26 cellular contexts compared by ENCODE assay signal in genomic region chr18:21693322-21693721, GRCh38. TPM values are rescaled to one million over a fixed set of nuclear protein-coding genes. Genes with fewer than 3 reads are reported as not detected.
DNase-seq lines count a peak whose midpoint lies in the region; ATAC-seq and FAIRE-seq lines count a peak whose summit lies in the region.
"Had no signal": no experiment of that assay in that cellular context is flagged by ENCODE, and none has a peak within 500 bp of the region (broad histone marks: within the 10 kb centered on the region; RNA-seq: fewer than 3 reads in every experiment).

No MANE protein-coding gene starts in this region.

- no peak overlapping the region for H3K4me2 ChIP-seq in Karpas-422 (ENCODE audit: low read depth, low read length, poor library complexity, severe bottlenecking)
- H3K4me2 ChIP-seq: A549; BLaER1 treated with 17β-estradiol and CSF1 and Interleukin-3, amounts not matched to agents 10 nM and 100 nM had no signal

- no peaks in the 10 kb centered on the region for H3K9me2 ChIP-seq in Karpas-422 (replicated peaks; ENCODE audit: insufficient read depth, low read length)

- H2AFZ ChIP-seq in Karpas-422 (ENCODE audit: low read length): no peak overlapping the region
- H2AFZ ChIP-seq: GM23248 had no signal

- peaks cover 72% of the 10 kb centered on the region for H3K36me3 ChIP-seq in Karpas-422 (ENCODE audit: insufficient read depth, low read length)
- H3K36me3 ChIP-seq: BE2C had no signal

- no peaks in the 10 kb centered on the region for H4K20me1 ChIP-seq in Karpas-422 (ENCODE audit: insufficient read depth, low read depth, low read length)
- H4K20me1 ChIP-seq: BLaER1 treated with 17β-estradiol and CSF1 and Interleukin-3, amounts not matched to agents 10 nM and 100 nM had no signal

- H3K36me3 Mint-ChIP-seq in T-helper 17 cell (ENCODE audit: low read depth): peaks cover 10% of the 10 kb centered on the region

- peaks cover 11% of the 10 kb centered on the region for H3K4me1 ChIP-seq in Karpas-422 (ENCODE audit: low read length)
- H3K4me1 ChIP-seq: BE2C; BLaER1 treated with 17β-estradiol and CSF1 and Interleukin-3, amounts not matched to agents 10 nM and 100 nM had no signal

- no peak overlapping the region for H3K4me3 ChIP-seq in Karpas-422 (ENCODE audit: low read length)
- H3K4me3 ChIP-seq: A549; BLaER1 treated with 17β-estradiol and CSF1 and Interleukin-3, amounts not matched to agents 10 nM and 100 nM; GM23248 had no signal

- no peak for ATAC-seq in T-helper 17 cell
- ATAC-seq: A549 had no signal

- H3K27me3 ChIP-seq in Karpas-422 (ENCODE audit: low read length): no peaks in the 10 kb centered on the region
- H3K27me3 ChIP-seq: BE2C; BLaER1 treated with 17β-estradiol and CSF1 and Interleukin-3, amounts not matched to agents 10 nM and 100 nM had no signal

- H3K27ac Mint-ChIP-seq in T-helper 17 cell: peak overlapping the region; percentile 68
- H3K27ac Mint-ChIP-seq: CD14-positive monocyte; CD4-positive, alpha-beta T cell had no signal

- H3K9me3 ChIP-seq in T-helper 17 cell (ENCODE audit: control insufficient read depth, low read length, poor library complexity, severe bottlenecking): no peaks in the 10 kb centered on the region
- H3K9me3 ChIP-seq in Karpas-422 (ENCODE audit: low read length): no peaks in the 10 kb centered on the region
- H3K9me3 ChIP-seq: BE2C had no signal

- H3K27ac ChIP-seq in Karpas-422 (ENCODE audit: low read length): no peak overlapping the region
- H3K27ac ChIP-seq: A549; BLaER1 treated with 17β-estradiol and CSF1 and Interleukin-3, amounts not matched to agents 10 nM and 100 nM; GM23248 had no signal

- peaks cover 11% of the 10 kb centered on the region for H3K4me1 Mint-ChIP-seq in T-helper 17 cell

- no peak overlapping the region for H3K9ac ChIP-seq in Karpas-422 (ENCODE audit: low read length)
- H3K9ac ChIP-seq: BLaER1 treated with 17β-estradiol and CSF1 and Interleukin-3, amounts not matched to agents 10 nM and 100 nM; GM23248 had no signal

- H3K79me2 ChIP-seq in Karpas-422 (ENCODE audit: low read length): peaks cover 64% of the 10 kb centered on the region

- peak; percentile 4 for FAIRE-seq in HTR-8/SVneo (lab: Jason Lieb, UNC)
- FAIRE-seq: A549, D721Med, G401.6, GM12892, GM19239, H1 had no signal

- no peak overlapping the region for H3K4me3 Mint-ChIP-seq in T-helper 17 cell
- H3K4me3 Mint-ChIP-seq: CD14-positive monocyte; CD4-positive, alpha-beta T cell; CD8-positive, alpha-beta memory T cell had no signal

- H3K27me3 Mint-ChIP-seq in T-helper 17 cell: no peaks in the 10 kb centered on the region
- H3K27me3 Mint-ChIP-seq: CD4-positive, alpha-beta T cell; CD8-positive, alpha-beta memory T cell had no signal

- peak; percentile 8 for DNase-seq in NCI-H2029 (lab: John Stamatoyannopoulos, UW)
- no peak for DNase-seq in NCI-H2029 treated with DMSO at 0.1 percent for 48 hours (lab: John Stamatoyannopoulos, UW)
- DNase-seq in HTR-8/SVneo (ENCODE audit: insufficient read length, low spot score): no peak
- no peak for DNase-seq in T-helper 17 cell
- peak; percentile 9 for DNase-seq in ureter (ENCODE audit: low spot score)
- DNase-seq in Karpas-422: no peak
- no peak for DNase-seq in activated CD8-positive, alpha-beta memory T cell treated with anti-CD3 and anti-CD28 coated beads, Interleukin-2, amount 50 U/mL, for 48 hours
- DNase-seq: 8988T; ACHN; AML-193; BE2C; CD4-positive, alpha-beta T cell; CD8-positive, alpha-beta memory T cell; DMS 273 treated with DMSO at 0.1 percent for 48 hours; DND-41; GM23248; H7; HCEC 1CT had no signal

RNA-seq across cellular contexts. Expression of gene ABHD3, which starts 11.3 kb away (rescaled TPM):
- total RNA-seq in T-helper 17 cell (10 to 100 TPM; 38.6 to 39.3 TPM), ureter (16.5 TPM)
- 64.2 and 142 TPM in 2 replicates for total RNA-seq in Karpas-422 (2014; rRNA removed; shearing (Covaris generic); ENCODE audit: low replicate concordance)

RNA-seq across cellular contexts. Expression of gene MIB1, which starts 47.3 kb away (rescaled TPM):
- 10 to 100 TPM; 39.0 to 45.1 TPM for total RNA-seq in T-helper 17 cell
- 45.3 TPM for total RNA-seq in ureter
- 40.4 and 56.2 TPM in 2 replicates for total RNA-seq in Karpas-422 (2014; rRNA removed; shearing (Covaris generic); ENCODE audit: low replicate concordance)

Comparison
In these comparisons a context has a peak if more than half of its experiments do, and no peak if none do; other contexts are left out.
1. DNase-seq: peak in NCI-H2029 (single experiment) and ureter (single experiment); none in NCI-H2029 treated with DMSO at 0.1 percent for 48 hours (single experiment), HTR-8/SVneo (single experiment), T-helper 17 cell (0 of 3), Karpas-422 (single experiment) and activated CD8-positive, alpha-beta memory T cell treated with anti-CD3 and anti-CD28 coated beads, Interleukin-2, amount 50 U/mL, for 48 hours (single experiment).